8 cellular contexts compared by ENCODE assay signal in genomic region chr11:47186076-47186936, GRCh38. TPM values are rescaled to one million over a fixed set of nuclear protein-coding genes. Genes with fewer than 3 reads are reported as not detected.
DNase-seq lines count a peak whose midpoint lies in the region; ATAC-seq and TF ChIP-seq lines count a peak whose summit lies in the region.

TSS of gene PACSIN3 (minus strand) at chr11:47186434. CDS start at chr11:47182727, 3,707 bp downstream.

- H3K4me1 ChIP-seq in left lung = peaks cover 18 to 30% of the 10 kb centered on the region in 2 donors

- H3K27me3 ChIP-seq in left lung = peaks cover 4 to 57% of the 10 kb centered on the region in 2 donors

- DNase-seq in NCI-H2227 (lab: John Stamatoyannopoulos, UW; ENCODE audit: unreplicated experiment) (peak; percentile 57), NCI-H2227 treated with DMSO at 0.1 percent for 48 hours (lab: John Stamatoyannopoulos, UW) (no peak), dermis microvascular lymphatic vessel endothelial cell (ENCODE audit: low read depth in 2 of 2) (peak in 1 of 2 donors; percentile 68), left lung (peak in 1 of 2 donors; percentile 90)
- DNase-seq in stimulated activated CD8-positive, alpha-beta memory T cell treated with anti-CD3 and anti-CD28 coated beads, Interleukin-12 subunit alpha, Interleukin-12 subunit beta, amount 100 ng/mL, for 4 hours (ENCODE audit: low read depth) = peak; percentile 16

- ATAC-seq in HG03521 (IDR thresholded peaks at IDR 0.05; ENCODE audit: unreplicated experiment) = peak; percentile 51
- ATAC-seq in left lung = peak; percentile 67
- no peak for ATAC-seq in HG02938 (IDR thresholded peaks at IDR 0.05; ENCODE audit: unreplicated experiment)

- TF ChIP-seq CTCF in VCaP (conservative IDR thresholded peaks at IDR 0.05) (no peak; the same call in 1 of the 2 replicates), left lung (IDR thresholded peaks at IDR 0.05) (peak in 1 of 2 donors; percentile 17)

- H3K9me3 ChIP-seq in left lung = no peaks in the 10 kb centered on the region

- H3K27ac ChIP-seq in VCaP (peak within 1 kb of the TSS; percentile 76), left lung (peak within 1 kb of the TSS; percentile 78 to 80)

- H3K4me3 ChIP-seq in left lung = peak within 1 kb of the TSS; percentile 54 to 65

- intact Hi-C loops in left lung (cut with DNase I) = no loop called here

- H3K36me3 ChIP-seq in left lung = no peaks in the 10 kb centered on the region

RNA-seq across cellular contexts. Expression of gene PACSIN3, which starts in this region (rescaled TPM):
- total RNA-seq in dermis microvascular lymphatic vessel endothelial cell = 16.2 and 21.4 TPM in 2 replicates
- 10 to 100 TPM; 32.9 to 44.2 TPM for total RNA-seq in left lung
